Comparison of ENCODE assay signal across 1 cellular context in genomic region chr9:99820330-99821186, GRCh38.
A peak's percentile ranks its signal among the peaks of the same experiment; 100 is the strongest.
TF ChIP-seq lines count a peak whose summit lies in the region.

No MANE protein-coding gene starts in this region.

TF ChIP-seq in K562, 482 proteins besides CTCF, POLR2A, EP300 and RAD21 (continued from another document and continues in another):
- no peak for TF ChIP-seq CHD7 (IDR thresholded peaks at IDR 0.05; ENCODE audit: low read depth, low read length)
- no peak for TF ChIP-seq ZNF592 (IDR thresholded peaks at IDR 0.05)
- no peak; the same call in 1 of the 2 replicates for TF ChIP-seq TOE1 (IDR thresholded peaks at IDR 0.05; ENCODE audit: borderline replicate concordance)
- 0 out of 2 replicates have a peak, but pooled peaks have one; percentile 48 for TF ChIP-seq TOE1 (CRISPR knock-in tag; IDR thresholded peaks at IDR 0.05; ENCODE audit: borderline replicate concordance, low read depth)
- TF ChIP-seq OTX1 (CRISPR knock-in tag; IDR thresholded peaks at IDR 0.05): no peak
- TF ChIP-seq ZBTB1 (CRISPR knock-in tag; IDR thresholded peaks at IDR 0.05; ENCODE audit: borderline replicate concordance, low read depth): no peak
- TF ChIP-seq HDAC6 (IDR thresholded peaks at IDR 0.05; ENCODE audit: low read depth, low read length): no peak
- no peak for TF ChIP-seq ZBTB33 (CRISPR knock-in tag; IDR thresholded peaks at IDR 0.05)
- TF ChIP-seq DDX20 (tag; IDR thresholded peaks at IDR 0.05; ENCODE audit: low read depth): no peak
- no peak for TF ChIP-seq RBM22 (IDR thresholded peaks at IDR 0.05; ENCODE audit: low read depth, low read length, poor library complexity, severe bottlenecking)
- TF ChIP-seq BRCA1 (IDR thresholded peaks at IDR 0.05): no peak
- no peak for TF ChIP-seq BRCA1 (CRISPR knock-in tag; IDR thresholded peaks at IDR 0.05)
- TF ChIP-seq MAX (CRISPR knock-in tag; IDR thresholded peaks at IDR 0.05): peak; percentile 61; the same call in 1 of the 2 replicates
- TF ChIP-seq HOMEZ (CRISPR knock-in tag; IDR thresholded peaks at IDR 0.05): no peak
- peak; percentile 29 for TF ChIP-seq MEIS2 (IDR thresholded peaks at IDR 0.05; ENCODE audit: partially characterized antibody)
- no peak; the same call in 1 of the 2 replicates for TF ChIP-seq CTBP1 (IDR thresholded peaks at IDR 0.05; ENCODE audit: borderline replicate concordance)
- no peak for TF ChIP-seq ZNF316 (IDR thresholded peaks at IDR 0.05)
- TF ChIP-seq ELK1 (CRISPR knock-in tag; IDR thresholded peaks at IDR 0.05): no peak
- no peak for TF ChIP-seq RAD51 (IDR thresholded peaks at IDR 0.05; ENCODE audit: borderline replicate concordance, low read depth)
- TF ChIP-seq MYC (IDR thresholded peaks at IDR 0.05; ENCODE audit: low read depth, low read length): peak; percentile 41; the same call in 1 of the 2 replicates
- no peak for TF ChIP-seq MYC (CRISPR knock-in tag; IDR thresholded peaks at IDR 0.05; ENCODE audit: borderline replicate concordance, low read depth)
- no peak for TF ChIP-seq ATF1 (CRISPR knock-in tag; IDR thresholded peaks at IDR 0.05)
- 0 out of 2 replicates have a peak, but pooled peaks have one; percentile 1 for TF ChIP-seq ATF1 (tag; IDR thresholded peaks at IDR 0.05)
- peak; percentile 72; the same call in 1 of the 2 replicates for TF ChIP-seq NKRF (IDR thresholded peaks at IDR 0.05; ENCODE audit: borderline replicate concordance)
- TF ChIP-seq ZNF668 (CRISPR knock-in tag; IDR thresholded peaks at IDR 0.05): no peak
